26 cellular contexts compared by ENCODE assay signal in genomic region chr12:123187637-123188036, GRCh38.
"Had no signal": no experiment of that assay in that cellular context is flagged by ENCODE, and none has a peak within 500 bp of the region (broad histone marks: within the 10 kb centered on the region; RNA-seq: fewer than 3 reads in every experiment).

No MANE protein-coding gene starts in this region.

- H3K27me3 ChIP-seq: hepatocyte, left lung, neural progenitor cell, neutrophil, suprapubic skin, tibial artery, uterus had no signal

- H3K4me1 ChIP-seq: left lung, neural progenitor cell, parathyroid adenoma, psoas muscle, suprapubic skin, tibial artery, uterus had no signal

- H3K9me3 ChIP-seq: left lung, neutrophil, psoas muscle, suprapubic skin, thoracic aorta, tibial artery, uterus had no signal

- H3K4me3 ChIP-seq: hepatocyte, left lung, lung, neural progenitor cell, psoas muscle, skin epidermis, suprapubic skin, thoracic aorta, tibial artery, uterus had no signal

- H2AFZ ChIP-seq: hepatocyte, neural progenitor cell, parathyroid adenoma had no signal

- H3K9ac ChIP-seq: neural progenitor cell, parathyroid adenoma had no signal

- ATAC-seq: left cardiac atrium; left lung; natural killer cell; psoas muscle; right cardiac atrium; sciatic nerve; stimulated activated effector memory CD8-positive, alpha-beta T cell treated with anti-CD3 and anti-CD28 coated beads, Interleukin-12 subunit alpha, Interleukin-12 subunit beta, amount 100 ng/mL, for 72 hours had no signal

- H3K4me2 ChIP-seq: hepatocyte, neural progenitor cell had no signal

- H3K79me2 ChIP-seq: hepatocyte, parathyroid adenoma had no signal

- FAIRE-seq: keratinocyte had no signal

- H3K36me3 ChIP-seq: uterus had no signal

- DNase-seq: kidney glomerular epithelial cell; left cardiac atrium; left lung; mesendoderm; naive B cell; natural killer cell; nephron progenitor cell; occipital lobe; psoas muscle; right cardiac atrium; stimulated activated CD4-positive, alpha-beta T cell treated with anti-CD3 and anti-CD28 coated beads, Interleukin-12 subunit alpha, Interleukin-12 subunit beta, amount 100 ng/mL, for 4 hours; stimulated activated CD4-positive, alpha-beta T cell treated with anti-CD3 and anti-CD28 coated beads, Interleukin-4, amount 100 ng/mL, for 24 hours; stimulated activated naive CD4-positive, alpha-beta T cell; tibial artery; uterus had no signal

- H3K27ac ChIP-seq: hepatocyte, left lung, neural progenitor cell, neutrophil, parathyroid adenoma, psoas muscle, skin epidermis, suprapubic skin, thoracic aorta, tibial artery, uterus had no signal
